ENCODE assay signal across 27 cellular contexts in the genomic region with DNA sequence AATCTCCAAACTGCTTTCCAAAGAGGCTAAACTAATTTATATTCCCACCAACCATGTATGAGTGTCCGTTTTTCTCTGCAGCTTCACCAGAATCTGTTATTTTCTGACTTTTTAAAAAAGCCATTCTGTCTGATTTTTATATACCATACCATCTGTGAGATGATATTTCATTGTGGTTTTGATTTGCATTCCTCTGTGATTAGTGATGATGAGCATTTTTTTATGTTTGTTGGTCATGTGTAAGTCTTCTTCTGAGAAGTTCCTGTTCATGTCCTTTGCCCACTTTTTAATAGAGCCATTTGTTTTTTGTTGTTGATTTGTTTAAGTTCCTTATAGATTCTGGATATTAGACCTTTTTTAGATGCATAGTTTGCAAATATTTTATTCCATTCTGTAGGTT.
"Had no signal": no experiment of that assay in that cellular context is flagged by ENCODE, and none has a peak within 500 bp of the region (broad histone marks: within the 10 kb centered on the region; RNA-seq: fewer than 3 reads in every experiment).

No MANE protein-coding gene starts in this region.

- H3K36me3 ChIP-seq: adrenal gland, heart right ventricle, sigmoid colon, uterus had no signal

- H3K27ac ChIP-seq: adrenal gland, coronary artery, dorsolateral prefrontal cortex, heart right ventricle, parathyroid adenoma, psoas muscle, sigmoid colon, uterus, VCaP had no signal

- H3K27me3 ChIP-seq: adrenal gland, heart right ventricle, sigmoid colon, uterus had no signal

- FAIRE-seq: TTC549 had no signal

- H3K9ac ChIP-seq: parathyroid adenoma had no signal

- H3K9me3 ChIP-seq: adrenal gland, uterus had no signal

- H3K79me2 ChIP-seq: parathyroid adenoma had no signal

- DNase-seq: activated CD4-positive, alpha-beta T cell treated with anti-CD3 and anti-CD28 coated beads for 4 hours; activated CD4-positive, alpha-beta T cell treated with anti-CD3 and anti-CD28 coated beads, Interleukin-2, amount 50 U/mL, for 4 hours; activated effector memory CD4-positive, alpha-beta T cell treated with anti-CD3 and anti-CD28 coated beads, Interleukin-2, amount 50 U/mL, for 16 hours; activated naive CD4-positive, alpha-beta T cell treated with anti-CD3 and anti-CD28 coated beads for 36 hours; activated naive CD8-positive, alpha-beta T cell treated with anti-CD3 and anti-CD28 coated beads for 36 hours; adrenal gland; aorta; dorsolateral prefrontal cortex; effector memory CD8-positive, alpha-beta T cell; heart right ventricle; left ventricle myocardium superior; naive thymus-derived CD4-positive, alpha-beta T cell; nucleus accumbens; psoas muscle; sigmoid colon; stimulated activated CD4-positive, alpha-beta T cell treated with anti-CD3 and anti-CD28 coated beads, Interleukin-1b, Interleukin-23, amount 100 ng/mL, for 48 hours; stimulated activated CD4-positive, alpha-beta T cell treated with anti-CD3 and anti-CD28 coated beads, Interleukin-4, amount 100 ng/mL, for 4 hours; stimulated activated CD8-positive, alpha-beta memory T cell treated with anti-CD3 and anti-CD28 coated beads, Interleukin-4, amount 100 ng/mL, for 48 hours; stimulated activated naive CD8-positive, alpha-beta T cell treated with anti-CD3 and anti-CD28 coated beads, Interleukin-15, amount 100 ng/mL, for 72 hours; substantia nigra; T-helper 9 cell; uterus had no signal

- H3K4me2 ChIP-seq: smooth muscle cell had no signal

- H3K4me1 ChIP-seq: adrenal gland, heart right ventricle, parathyroid adenoma, psoas muscle, sigmoid colon, uterus had no signal

- H3K4me3 ChIP-seq: adrenal gland, coronary artery, dorsolateral prefrontal cortex, heart right ventricle, psoas muscle, sigmoid colon, smooth muscle cell, uterus had no signal

- H2AFZ ChIP-seq: parathyroid adenoma had no signal
